20 cellular contexts compared by ENCODE assay signal in the genomic region with DNA sequence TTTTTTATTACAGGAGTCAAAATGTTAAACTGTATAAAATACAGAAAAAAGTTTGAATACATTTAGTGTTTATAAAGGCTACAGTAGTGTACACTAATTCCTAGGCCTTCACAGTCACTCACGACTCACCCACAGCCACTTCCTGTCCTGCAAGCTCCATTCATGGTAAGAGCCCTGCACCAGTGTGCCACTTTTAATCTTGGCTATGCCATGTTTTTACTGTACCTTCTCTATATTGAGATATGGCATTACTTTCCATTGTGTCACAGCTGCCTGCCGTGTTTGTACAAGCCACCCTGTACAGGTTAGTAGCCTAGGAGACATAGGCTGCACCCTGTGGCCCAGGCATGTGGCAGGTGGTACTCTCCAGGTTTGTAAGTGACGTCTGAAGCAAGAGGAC. TPM values are rescaled to one million over a fixed set of nuclear protein-coding genes. Genes with fewer than 3 reads are reported as not detected.
A peak's percentile ranks its signal among the peaks of the same experiment; 100 is the strongest.
DNase-seq lines count a peak whose midpoint lies in the region; ATAC-seq and TF ChIP-seq lines count a peak whose summit lies in the region.
"Had no signal": no experiment of that assay in that cellular context is flagged by ENCODE, and none has a peak within 500 bp of the region (broad histone marks: within the 10 kb centered on the region; RNA-seq: fewer than 3 reads in every experiment).

No MANE protein-coding gene starts in this region.

- CTCF ChIA-PET in activated CD8-positive, alpha-beta memory T cell treated with anti-CD3 and anti-CD28 coated beads, Interleukin-2, amount 10 ng/mL, durations not matched to agents 7 days and 5 days (lab: Charles Lee): no interaction called here

- no peak overlapping the region for H3K4me3 ChIP-seq in esophagus muscularis mucosa
- H3K4me3 ChIP-seq: neural progenitor cell, upper lobe of left lung had no signal

- no peak overlapping the region for H3K27ac ChIP-seq in esophagus muscularis mucosa (replicated peaks in 1 of 4)
- H3K27ac ChIP-seq: neural progenitor cell, upper lobe of left lung had no signal

- H3K4me3 Mint-ChIP-seq in activated CD8-positive, alpha-beta memory T cell treated with anti-CD3 and anti-CD28 coated beads, Interleukin-2, amount 10 ng/mL, durations not matched to agents 7 days and 5 days: no peak overlapping the region
- no peak overlapping the region for H3K4me3 Mint-ChIP-seq in stimulated activated effector memory CD8-positive, alpha-beta T cell treated with anti-CD3 and anti-CD28 coated beads, Interleukin-12 subunit alpha, Interleukin-12 subunit beta, amount 100 ng/mL, for 72 hours
- H3K4me3 Mint-ChIP-seq: neural progenitor cell, T-helper 17 cell had no signal

- no peak for ATAC-seq in activated CD8-positive, alpha-beta memory T cell treated with anti-CD3 and anti-CD28 coated beads, Interleukin-2, amount 10 ng/mL, durations not matched to agents 7 days and 5 days
- ATAC-seq in stimulated activated effector memory CD8-positive, alpha-beta T cell treated with anti-CD3 and anti-CD28 coated beads, Interleukin-12 subunit alpha, Interleukin-12 subunit beta, amount 100 ng/mL, for 72 hours: peak; percentile 58
- ATAC-seq in HG03520 (IDR thresholded peaks at IDR 0.05; ENCODE audit: unreplicated experiment): no peak
- ATAC-seq: right cardiac atrium, T-helper 17 cell had no signal

- H3K4me1 ChIP-seq in esophagus muscularis mucosa: no peaks in the 10 kb centered on the region
- H3K4me1 ChIP-seq: neural progenitor cell, upper lobe of left lung had no signal

- no peak for TF ChIP-seq CTCF in esophagus muscularis mucosa (IDR thresholded peaks at IDR 0.05)

- no peak for TF ChIP-seq EP300 in esophagus muscularis mucosa (IDR thresholded peaks at IDR 0.05)

- H3K27me3 ChIP-seq in esophagus muscularis mucosa: peaks cover 0 to 21% (median 0%) of the 10 kb centered on the region in 4 donors
- H3K27me3 ChIP-seq: neural progenitor cell, upper lobe of left lung had no signal

- no peaks in the 10 kb centered on the region for H3K9me3 Mint-ChIP-seq in activated CD8-positive, alpha-beta memory T cell treated with anti-CD3 and anti-CD28 coated beads, Interleukin-2, amount 10 ng/mL, durations not matched to agents 7 days and 5 days (ENCODE audit: low read depth)
- H3K9me3 Mint-ChIP-seq in stimulated activated effector memory CD8-positive, alpha-beta T cell treated with anti-CD3 and anti-CD28 coated beads, Interleukin-12 subunit alpha, Interleukin-12 subunit beta, amount 100 ng/mL, for 72 hours: no peaks in the 10 kb centered on the region
- H3K9me3 Mint-ChIP-seq: activated naive CD4-positive, alpha-beta T cell treated with anti-CD3 and anti-CD28 coated beads, Interleukin-2, amount 50 U/mL, for 72 hours had no signal

- no peaks in the 10 kb centered on the region for H3K36me3 ChIP-seq in esophagus muscularis mucosa
- H3K36me3 ChIP-seq: neural progenitor cell, upper lobe of left lung had no signal

- H3K27ac Mint-ChIP-seq in activated CD8-positive, alpha-beta memory T cell treated with anti-CD3 and anti-CD28 coated beads, Interleukin-2, amount 10 ng/mL, durations not matched to agents 7 days and 5 days: no peak overlapping the region
- H3K27ac Mint-ChIP-seq in stimulated activated effector memory CD8-positive, alpha-beta T cell treated with anti-CD3 and anti-CD28 coated beads, Interleukin-12 subunit alpha, Interleukin-12 subunit beta, amount 100 ng/mL, for 72 hours: no peak overlapping the region
- H3K27ac Mint-ChIP-seq: activated naive CD4-positive, alpha-beta T cell treated with anti-CD3 and anti-CD28 coated beads, Interleukin-2, amount 50 U/mL, for 72 hours; neural progenitor cell; T-helper 17 cell had no signal

- 82% methylated on average over 3 of the region's 3 CpGs for WGBS in esophagus muscularis mucosa

- intact Hi-C loops in esophagus muscularis mucosa (cut with DNase I): no loop called here

- no peaks in the 10 kb centered on the region for H3K4me1 Mint-ChIP-seq in activated CD8-positive, alpha-beta memory T cell treated with anti-CD3 and anti-CD28 coated beads, Interleukin-2, amount 10 ng/mL, durations not matched to agents 7 days and 5 days
- H3K4me1 Mint-ChIP-seq in stimulated activated effector memory CD8-positive, alpha-beta T cell treated with anti-CD3 and anti-CD28 coated beads, Interleukin-12 subunit alpha, Interleukin-12 subunit beta, amount 100 ng/mL, for 72 hours: peaks cover 5% of the 10 kb centered on the region
- H3K4me1 Mint-ChIP-seq: neural progenitor cell, T-helper 17 cell had no signal

- DNase-seq in activated CD8-positive, alpha-beta memory T cell treated with anti-CD3 and anti-CD28 coated beads, Interleukin-2, amount 10 ng/mL, durations not matched to agents 7 days and 5 days: peak; percentile 41
- DNase-seq in activated CD8-positive, alpha-beta memory T cell treated with anti-CD3 and anti-CD28 coated beads, Interleukin-2, amount 50 U/mL, for 48 hours: no peak
- DNase-seq in NCI-H2029 (lab: John Stamatoyannopoulos, UW): peak; percentile 38
- DNase-seq in esophagus muscularis mucosa (ENCODE audit: extremely low spot score): peak; percentile 50
- no peak for DNase-seq in stimulated activated effector memory CD8-positive, alpha-beta T cell treated with anti-CD3 and anti-CD28 coated beads, Interleukin-12 subunit alpha, Interleukin-12 subunit beta, amount 100 ng/mL, for 72 hours (ENCODE audit: low spot score in 2 of 2)
- DNase-seq in NCI-H187 (lab: John Stamatoyannopoulos, UW): no peak
- DNase-seq in GM03348 (ENCODE audit: low spot score): no peak
- DNase-seq: activated CD4-positive, alpha-beta T cell treated with anti-CD3 and anti-CD28 coated beads for 1 hour; activated T-cell treated with anti-CD3 and anti-CD28 coated beads for 4 hours; caudate nucleus; effector CD8-positive, alpha-beta T cell; NCI-H1105 treated with DMSO at 0.1 percent for 48 hours; NCI-H82; right cardiac atrium; T-helper 17 cell had no signal

- no peak for TF ChIP-seq POLR2A in esophagus muscularis mucosa (IDR thresholded peaks at IDR 0.05; ENCODE audit: low read depth)

- no peaks in the 10 kb centered on the region for H3K36me3 Mint-ChIP-seq in activated CD8-positive, alpha-beta memory T cell treated with anti-CD3 and anti-CD28 coated beads, Interleukin-2, amount 10 ng/mL, durations not matched to agents 7 days and 5 days
- H3K36me3 Mint-ChIP-seq in stimulated activated effector memory CD8-positive, alpha-beta T cell treated with anti-CD3 and anti-CD28 coated beads, Interleukin-12 subunit alpha, Interleukin-12 subunit beta, amount 100 ng/mL, for 72 hours: no peaks in the 10 kb centered on the region
- H3K36me3 Mint-ChIP-seq: activated naive CD4-positive, alpha-beta T cell treated with anti-CD3 and anti-CD28 coated beads, Interleukin-2, amount 50 U/mL, for 72 hours; neural progenitor cell had no signal

- no peaks in the 10 kb centered on the region for H3K9me3 ChIP-seq in esophagus muscularis mucosa
- H3K9me3 ChIP-seq: upper lobe of left lung had no signal

- H3K27me3 Mint-ChIP-seq in activated CD8-positive, alpha-beta memory T cell treated with anti-CD3 and anti-CD28 coated beads, Interleukin-2, amount 10 ng/mL, durations not matched to agents 7 days and 5 days: peaks cover 22% of the 10 kb centered on the region

RNA-seq across cellular contexts. Expression of a gene that starts 32.1 kb away (rescaled TPM):
- not detected for total RNA-seq in activated CD8-positive, alpha-beta memory T cell treated with anti-CD3 and anti-CD28 coated beads, Interleukin-2, amount 10 ng/mL, durations not matched to agents 7 days and 5 days
- 1 to 10 TPM in 1 of 4 donors, under 1 TPM in 3; 0.32 to 2.0 (median 0.91) TPM for total RNA-seq in esophagus muscularis mucosa
- total RNA-seq: activated naive CD4-positive, alpha-beta T cell treated with anti-CD3 and anti-CD28 coated beads, Interleukin-2, amount 50 U/mL, for 72 hours; lung microvascular endothelial cell; T-helper 17 cell had no signal

Comparison
In these comparisons a context has a peak if more than half of its experiments do, and no peak if none do; other contexts are left out.
1. DNase-seq: peak in activated CD8-positive, alpha-beta memory T cell treated with anti-CD3 and anti-CD28 coated beads, Interleukin-2, amount 10 ng/mL, durations not matched to agents 7 days and 5 days (single experiment), NCI-H2029 (single experiment) and esophagus muscularis mucosa (single experiment); none in activated CD8-positive, alpha-beta memory T cell treated with anti-CD3 and anti-CD28 coated beads, Interleukin-2, amount 50 U/mL, for 48 hours (single experiment), stimulated activated effector memory CD8-positive, alpha-beta T cell treated with anti-CD3 and anti-CD28 coated beads, Interleukin-12 subunit alpha, Interleukin-12 subunit beta, amount 100 ng/mL, for 72 hours (0 of 2), NCI-H187 (0 of 2) and GM03348 (single experiment).